In genomic region chr18:7132356-7133115, GRCh38 we compare ENCODE assay signal across 1 cellular context.
TF ChIP-seq lines count a peak whose summit lies in the region.

No MANE protein-coding gene starts in this region.

TF ChIP-seq in IMR-90, 13 proteins besides CTCF, POLR2A, EP300 and RAD21:
- TF ChIP-seq RFX5 (IDR thresholded peaks at IDR 0.05; ENCODE audit: low read depth, low read length) (no peak), MAFK (IDR thresholded peaks at IDR 0.05; ENCODE audit: low read depth, low read length) (no peak), RCOR1 (IDR thresholded peaks at IDR 0.05; ENCODE audit: insufficient replicate concordance, low read length) (no peak), NFE2L2 (IDR thresholded peaks at IDR 0.05; ENCODE audit: low read depth, low read length) (no peak), CHD1 (IDR thresholded peaks at IDR 0.05; ENCODE audit: low read depth, low read length) (no peak), FOS (IDR thresholded peaks at IDR 0.05; ENCODE audit: low read depth, low read length) (no peak), CEBPB (IDR thresholded peaks at IDR 0.05; ENCODE audit: low read depth, low read length) (no peak), MAZ (IDR thresholded peaks at IDR 0.05; ENCODE audit: borderline replicate concordance, low read depth, low read length) (no peak), MXI1 (IDR thresholded peaks at IDR 0.05; ENCODE audit: borderline replicate concordance, low read depth, low read length) (no peak), SMC3 (IDR thresholded peaks at IDR 0.05; ENCODE audit: low read depth, low read length) (no peak), BHLHE40 (IDR thresholded peaks at IDR 0.05; ENCODE audit: low read depth, low read length) (no peak)
- TF ChIP-seq, protein P1, sequence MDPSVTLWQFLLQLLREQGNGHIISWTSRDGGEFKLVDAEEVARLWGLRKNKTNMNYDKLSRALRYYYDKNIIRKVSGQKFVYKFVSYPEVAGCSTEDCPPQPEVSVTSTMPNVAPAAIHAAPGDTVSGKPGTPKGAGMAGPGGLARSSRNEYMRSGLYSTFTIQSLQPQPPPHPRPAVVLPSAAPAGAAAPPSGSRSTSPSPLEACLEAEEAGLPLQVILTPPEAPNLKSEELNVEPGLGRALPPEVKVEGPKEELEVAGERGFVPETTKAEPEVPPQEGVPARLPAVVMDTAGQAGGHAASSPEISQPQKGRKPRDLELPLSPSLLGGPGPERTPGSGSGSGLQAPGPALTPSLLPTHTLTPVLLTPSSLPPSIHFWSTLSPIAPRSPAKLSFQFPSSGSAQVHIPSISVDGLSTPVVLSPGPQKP (IDR thresholded peaks at IDR 0.05; ENCODE audit: borderline replicate concordance, low read depth, low read length): no peak
- TF ChIP-seq, protein P2, sequence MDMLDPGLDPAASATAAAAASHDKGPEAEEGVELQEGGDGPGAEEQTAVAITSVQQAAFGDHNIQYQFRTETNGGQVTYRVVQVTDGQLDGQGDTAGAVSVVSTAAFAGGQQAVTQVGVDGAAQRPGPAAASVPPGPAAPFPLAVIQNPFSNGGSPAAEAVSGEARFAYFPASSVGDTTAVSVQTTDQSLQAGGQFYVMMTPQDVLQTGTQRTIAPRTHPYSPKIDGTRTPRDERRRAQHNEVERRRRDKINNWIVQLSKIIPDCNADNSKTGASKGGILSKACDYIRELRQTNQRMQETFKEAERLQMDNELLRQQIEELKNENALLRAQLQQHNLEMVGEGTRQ (IDR thresholded peaks at IDR 0.05; ENCODE audit: low read depth, low read length): no peak
